8 cellular contexts compared by ENCODE assay signal in the genomic region with DNA sequence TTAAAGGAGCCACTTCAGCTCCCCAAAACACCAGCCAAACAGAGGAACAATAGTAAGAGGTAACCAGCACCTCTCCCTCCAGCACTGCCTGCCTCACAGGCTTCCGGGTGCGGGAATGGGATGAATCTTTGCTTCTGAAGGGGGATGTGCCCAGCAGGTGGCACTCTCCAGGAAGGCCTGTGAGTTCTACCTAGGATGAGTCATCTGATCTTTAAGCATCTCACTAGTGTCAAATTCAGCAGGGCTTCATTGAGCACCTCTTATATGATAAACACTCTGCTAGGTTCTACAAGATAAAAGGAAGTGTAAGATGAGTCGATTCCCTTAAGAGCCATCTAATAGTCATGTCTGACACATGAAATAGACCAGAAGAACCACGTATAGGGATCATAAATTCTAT.
DNase-seq lines count a peak whose midpoint lies in the region; ATAC-seq, FAIRE-seq and TF ChIP-seq lines count a peak whose summit lies in the region.

No MANE protein-coding gene starts in this region.

- H3K4me1 Mint-ChIP-seq in progenitor cell of endocrine pancreas (ENCODE audit: low read depth) = no peaks in the 10 kb centered on the region

- H3K79me2 ChIP-seq in OCI-LY1 (ENCODE audit: insufficient read depth, low read length) = no peaks in the 10 kb centered on the region

- H3K9ac ChIP-seq in OCI-LY1 (ENCODE audit: low read length) = no peak overlapping the region

- H3K36me3 ChIP-seq in OCI-LY1 (ENCODE audit: insufficient read depth, low read length) (no peaks in the 10 kb centered on the region), esophagus squamous epithelium (no peaks in the 10 kb centered on the region)

- no peaks in the 10 kb centered on the region for H3K9me2 ChIP-seq in OCI-LY1 (ENCODE audit: low read depth, low read length)

- H3K4me3 ChIP-seq in OCI-LY1 (ENCODE audit: low read depth, low read length, poor library complexity, severe bottlenecking) (no peak overlapping the region), esophagus squamous epithelium (no peak overlapping the region)

- H3K27me3 Mint-ChIP-seq in progenitor cell of endocrine pancreas = no peaks in the 10 kb centered on the region

- TF ChIP-seq POLR2A in H54 (IDR thresholded peaks at IDR 0.05; ENCODE audit: low read depth, low read length) = no peak
- TF ChIP-seq POLR2A in esophagus squamous epithelium (IDR thresholded peaks at IDR 0.05) = no peak

- H3K27me3 ChIP-seq in OCI-LY1 (ENCODE audit: insufficient read depth, low read length) = no peaks in the 10 kb centered on the region
- no peaks in the 10 kb centered on the region for H3K27me3 ChIP-seq in esophagus squamous epithelium

- no peak for FAIRE-seq in H54 (lab: Jason Lieb, UNC)

- H3K36me3 Mint-ChIP-seq in progenitor cell of endocrine pancreas (ENCODE audit: insufficient read depth) = peaks cover 13% of the 10 kb centered on the region

- ATAC-seq in HG02759 (IDR thresholded peaks at IDR 0.05; ENCODE audit: unreplicated experiment) (no peak), HG02870 (IDR thresholded peaks at IDR 0.05; ENCODE audit: unreplicated experiment) (no peak), GM18520 (IDR thresholded peaks at IDR 0.05; ENCODE audit: unreplicated experiment) (no peak)

- no peak overlapping the region for H3K4me2 ChIP-seq in OCI-LY1 (ENCODE audit: low read length)

- H3K9me3 Mint-ChIP-seq in progenitor cell of endocrine pancreas (ENCODE audit: low read depth) = no peaks in the 10 kb centered on the region

- H4K20me1 ChIP-seq in OCI-LY1 (ENCODE audit: insufficient read depth, low read length) = no peaks in the 10 kb centered on the region

- H3F3A ChIP-seq in OCI-LY1 (ENCODE audit: insufficient read depth, low read length) = no peaks in the 10 kb centered on the region

- no peak overlapping the region for H3K27ac Mint-ChIP-seq in progenitor cell of endocrine pancreas

- intact Hi-C loops in esophagus squamous epithelium (cut with DNase I) = no loop called here

- H3K9me3 ChIP-seq in OCI-LY1 (ENCODE audit: low read length) = no peaks in the 10 kb centered on the region
- H3K9me3 ChIP-seq in esophagus squamous epithelium = no peaks in the 10 kb centered on the region

- 45 to 74% methylated on average over 4 of the region's 4 CpGs for WGBS in esophagus squamous epithelium, 2 donors

- H3K4me1 ChIP-seq in OCI-LY1 (ENCODE audit: insufficient read depth, low read length, severe bottlenecking) (no peaks in the 10 kb centered on the region), esophagus squamous epithelium (no peaks in the 10 kb centered on the region)

- H2AFZ ChIP-seq in OCI-LY1 (ENCODE audit: low read length) = no peak overlapping the region

- H3K27ac ChIP-seq in C4-2B = no peak overlapping the region
- no peak overlapping the region for H3K27ac ChIP-seq in OCI-LY1 (ENCODE audit: low read depth, low read length, poor library complexity, severe bottlenecking)
- no peak overlapping the region for H3K27ac ChIP-seq in esophagus squamous epithelium

- no peak overlapping the region for H3K4me3 Mint-ChIP-seq in progenitor cell of endocrine pancreas (ENCODE audit: low read depth)

- TF ChIP-seq CTCF in C4-2B (conservative IDR thresholded peaks at IDR 0.05) (peak; percentile 91), OCI-LY1 (IDR thresholded peaks at IDR 0.05; ENCODE audit: low read length) (peak; percentile 46), esophagus squamous epithelium (IDR thresholded peaks at IDR 0.05) (peak in 5 of 6 experiments; percentile 44 to 66 (median 52)), progenitor cell of endocrine pancreas (IDR thresholded peaks at IDR 0.05; ENCODE audit: unreplicated experiment) (peak; percentile 50)

- DNase-seq in H54 (ENCODE audit: insufficient read length, low spot score) (peak; percentile 31), esophagus squamous epithelium (lab: John Stamatoyannopoulos, UW) (no peak), progenitor cell of endocrine pancreas (ENCODE audit: low spot score, unreplicated experiment) (no peak)
